Comparison of ENCODE assay signal across 9 cellular contexts in genomic region chr6:150685860-150686259, GRCh38.
DNase-seq lines count a peak whose midpoint lies in the region; ATAC-seq, FAIRE-seq and TF ChIP-seq lines count a peak whose summit lies in the region.
"Had no signal": no experiment of that assay in that cellular context is flagged by ENCODE, and none has a peak within 500 bp of the region (broad histone marks: within the 10 kb centered on the region; RNA-seq: fewer than 3 reads in every experiment).

No MANE protein-coding gene starts in this region.

- no peaks in the 10 kb centered on the region for H3K9me3 ChIP-seq in Peyer's patch
- H3K9me3 ChIP-seq: SJSA1 had no signal

- H2BK15ac ChIP-seq in mesendoderm (replicated peaks; ENCODE audit: low read depth): no peak overlapping the region

- no CpG with 5 or more reads among the region's 4 CpGs for WGBS in mesendoderm (ENCODE audit: extremely low coverage, insufficient coverage, low lambda C conversion rate)

- TF ChIP-seq POLR2A in GM12891 (IDR thresholded peaks at IDR 0.05; ENCODE audit: low read depth, low read length) (no peak), Peyer's patch (IDR thresholded peaks at IDR 0.05) (no peak)

- H3K27me3 ChIP-seq in Peyer's patch: no peaks in the 10 kb centered on the region
- H3K27me3 ChIP-seq in mesendoderm (ENCODE audit: insufficient read depth, low read length, poor library complexity): no peaks in the 10 kb centered on the region
- H3K27me3 ChIP-seq: SJSA1 had no signal

- in situ Hi-C loops in astrocyte of the cerebellum (cut with HindIII; ENCODE audit: low sequenced_read_pairs): no loop called here

- H2BK120ac ChIP-seq in mesendoderm (ENCODE audit: low read depth, low read length): no peak overlapping the region

- no peak overlapping the region for H3K18ac ChIP-seq in mesendoderm (ENCODE audit: low read length)

- TF ChIP-seq CTCF in AG10803 (conservative IDR thresholded peaks at IDR 0.05; ENCODE audit: low read length): peak; percentile 50
- peak; percentile 20 to 54 (median 48) for TF ChIP-seq CTCF in Peyer's patch (IDR thresholded peaks at IDR 0.05)
- peak; percentile 57 for TF ChIP-seq CTCF in astrocyte of the cerebellum (IDR thresholded peaks at IDR 0.05; ENCODE audit: low read depth, low read length, missing control alignments)

- no peak overlapping the region for H4K8ac ChIP-seq in mesendoderm (ENCODE audit: low read depth, low read length)

- no peak overlapping the region for H2BK5ac ChIP-seq in mesendoderm (ENCODE audit: low read length)

- H4K5ac ChIP-seq in mesendoderm (ENCODE audit: low read length): no peak overlapping the region

- peaks cover 0 to 13% (median 0%) of the 10 kb centered on the region in 4 donors for H3K4me1 ChIP-seq in Peyer's patch
- no peaks in the 10 kb centered on the region for H3K4me1 ChIP-seq in mesendoderm (ENCODE audit: control insufficient read depth, low read depth, low read length)
- H3K4me1 ChIP-seq: SJSA1 had no signal

- H3K27ac ChIP-seq in Peyer's patch (no peak overlapping the region), mesendoderm (ENCODE audit: low read depth, low read length) (no peak overlapping the region)
- H3K27ac ChIP-seq: SJSA1 had no signal

- H3K9ac ChIP-seq in mesendoderm (ENCODE audit: low read length): no peak overlapping the region

- H3K36me3 ChIP-seq in Peyer's patch (no peaks in the 10 kb centered on the region), mesendoderm (ENCODE audit: control insufficient read depth, insufficient read depth, low read length) (no peaks in the 10 kb centered on the region)
- H3K36me3 ChIP-seq: SJSA1 had no signal

- no peak overlapping the region for H3K4me2 ChIP-seq in mesendoderm (ENCODE audit: low read length)

- peak; percentile 50 for ATAC-seq in HG03066 (IDR thresholded peaks at IDR 0.05; ENCODE audit: low read depth, unreplicated experiment)

- no peaks in the 10 kb centered on the region for H3K79me1 ChIP-seq in mesendoderm (ENCODE audit: low read length)

- H3K79me2 ChIP-seq in mesendoderm (ENCODE audit: control insufficient read depth, insufficient read depth, low read length): no peaks in the 10 kb centered on the region

- no peak overlapping the region for H3K56ac ChIP-seq in mesendoderm (ENCODE audit: low read length)

- no peak overlapping the region for H3K4me3 ChIP-seq in AG10803 (ENCODE audit: low read length)
- no peak overlapping the region for H3K4me3 ChIP-seq in Peyer's patch
- H3K4me3 ChIP-seq in astrocyte of the cerebellum (ENCODE audit: low read depth, low read length): no peak overlapping the region
- H3K4me3 ChIP-seq in mesendoderm (ENCODE audit: low read length): no peak overlapping the region
- H3K4me3 ChIP-seq: SJSA1 had no signal

- H3K4ac ChIP-seq in mesendoderm (ENCODE audit: low read depth, low read length): no peak overlapping the region

- H2AK5ac ChIP-seq in mesendoderm (ENCODE audit: low read length): no peak overlapping the region

- DNase-seq in AG10803 (ENCODE audit: low read depth) (no peak), GM12891 (ENCODE audit: insufficient read length, low spot score) (peak; percentile 25), Peyer's patch (peak in 2 of 3 donors; percentile 49 to 71), astrocyte of the cerebellum (ENCODE audit: low read depth) (no peak), mesendoderm (peak; percentile 87), NCI-H446 (lab: John Stamatoyannopoulos, UW) (no peak), AG08396 (ENCODE audit: low spot score) (no peak)

- FAIRE-seq in GM12891 (lab: Jason Lieb, UNC): peak; percentile 79

- no peak overlapping the region for H3K23ac ChIP-seq in mesendoderm (ENCODE audit: low read length)

TF ChIP-seq in GM12891, 5 proteins besides CTCF, POLR2A, EP300 and RAD21:
- TF ChIP-seq POU2F2 (IDR thresholded peaks at IDR 0.05; ENCODE audit: low read depth, low read length) (no peak), PAX5 (IDR thresholded peaks at IDR 0.05; ENCODE audit: insufficient read depth, low read length, severe bottlenecking) (no peak)
TF ChIP-seq in GM12891: peak in this region for 0.

Comparison
In these comparisons a context has a peak if more than half of its experiments do, and no peak if none do; other contexts are left out.
1. DNase-seq: peak in GM12891 (single experiment), Peyer's patch (2 of 3) and mesendoderm (single experiment); none in AG10803 (single experiment), astrocyte of the cerebellum (single experiment), NCI-H446 (0 of 2) and AG08396 (single experiment).
2. Peak in every context shown above with its lines, with median percentiles within 50 percentile points of each other: CTCF ChIP-seq.